In genomic region chr3:16600771-16601538, GRCh38 we compare ENCODE assay signal across 9 cellular contexts. TPM values are rescaled to one million over a fixed set of nuclear protein-coding genes. Genes with fewer than 3 reads are reported as not detected.
A peak's percentile ranks its signal among the peaks of the same experiment; 100 is the strongest.
DNase-seq lines count a peak whose midpoint lies in the region; ATAC-seq lines count a peak whose summit lies in the region.
"Had no signal": no experiment of that assay in that cellular context is flagged by ENCODE, and none has a peak within 500 bp of the region (broad histone marks: within the 10 kb centered on the region; RNA-seq: fewer than 3 reads in every experiment).

No MANE protein-coding gene starts in this region.

- no peaks in the 10 kb centered on the region for H3K27me3 ChIP-seq in NT2/D1 (ENCODE audit: insufficient read depth, insufficient read length)

- DNase-seq in DMS114 treated with DMSO at 0.1 percent for 48 hours (lab: John Stamatoyannopoulos, UW; ENCODE audit: unreplicated experiment) (peak; percentile 45), HS-27A (ENCODE audit: low read depth) (peak; percentile 38), NT2/D1 (ENCODE audit: low read depth, low spot score) (peak; percentile 74), epidermal melanocyte (ENCODE audit: insufficient read length, low spot score) (peak; percentile 78), myocyte (ENCODE audit: low read depth) (peak; percentile 81)
- DNase-seq in activated CD8-positive, alpha-beta memory T cell treated with anti-CD3 and anti-CD28 coated beads, Interleukin-2, amount 50 U/mL, for 24 hours (ENCODE audit: extremely low read depth) = peak; percentile 63
- peak; percentile 59 to 81 for DNase-seq in stimulated activated CD8-positive, alpha-beta memory T cell treated with anti-CD3 and anti-CD28 coated beads, Interleukin-4, amount 100 ng/mL, for 4 hours (ENCODE audit: low read depth in 2 of 2, low spot score in 1 of 2)

- ATAC-seq in GM21529 (IDR thresholded peaks at IDR 0.05; ENCODE audit: unreplicated experiment) = no peak

- no peak overlapping the region for H3K4me3 ChIP-seq in NT2/D1 (ENCODE audit: insufficient read length, low read depth)

- peaks cover 7% of the 10 kb centered on the region; the same call in 1 of the 2 replicates for H3K9me3 ChIP-seq in NT2/D1 (ENCODE audit: insufficient read depth, low read length)

- no peaks in the 10 kb centered on the region for H3K4me1 ChIP-seq in NT2/D1 (ENCODE audit: insufficient read depth, insufficient read length)

- H3K36me3 ChIP-seq in NT2/D1 (ENCODE audit: insufficient read depth, insufficient read length, low read length) = no peaks in the 10 kb centered on the region

- no peak overlapping the region for H3K9ac ChIP-seq in NT2/D1 (ENCODE audit: insufficient read length, low read depth)

RNA-seq across cellular contexts. Expression of gene DAZL, which starts 4.3 kb away (rescaled TPM):
- total RNA-seq in myocyte = not detected in 2 replicates
- not detected for polyA plus RNA-seq in myocyte (2012)
- polyA plus RNA-seq: adipose tissue had no signal
